Comparison of ENCODE assay signal across 27 cellular contexts in the genomic region with DNA sequence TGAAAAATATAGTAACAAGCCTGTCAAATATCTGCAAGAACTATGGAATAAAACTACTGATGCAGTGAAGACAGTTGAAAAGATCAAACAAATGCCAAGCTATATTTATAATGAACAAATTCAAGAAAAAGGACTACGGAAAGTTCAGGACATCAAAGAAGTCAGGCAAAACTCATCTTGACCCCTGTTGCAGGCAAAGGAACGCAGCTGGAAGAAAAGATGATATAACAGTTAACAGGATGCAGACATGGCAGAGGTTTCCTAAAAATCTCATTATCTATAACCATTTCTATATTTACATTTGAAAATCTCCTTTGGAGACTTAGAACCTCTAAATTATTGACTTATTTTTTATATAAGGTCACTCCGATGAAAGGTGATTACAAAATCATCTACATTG.
"Had no signal": no experiment of that assay in that cellular context is flagged by ENCODE, and none has a peak within 500 bp of the region (broad histone marks: within the 10 kb centered on the region; RNA-seq: fewer than 3 reads in every experiment).

No MANE protein-coding gene starts in this region.

- H3K9me3 ChIP-seq: adrenal gland, MG63 had no signal

- H3K4me3 Mint-ChIP-seq: activated CD4-positive, alpha-beta memory T cell treated with anti-CD3 and anti-CD28 coated beads for 36 hours; activated CD4-positive, alpha-beta T cell treated with anti-CD3 and anti-CD28 coated beads, Interleukin-2, amount 10 ng/mL, durations not matched to agents 7 days and 5 days; activated T-cell treated with anti-CD3 and anti-CD28 coated beads, Interleukin-2, amount 50 U/mL, for 4 hours; T-helper 1 cell treated with Interleukin-12 subunit alpha and Interleukin-12 subunit beta and Interleukin-4 antibody, amounts not matched to agents 30 μg/mL and 1 μg/mL, for 36 hours had no signal

- FAIRE-seq: RCC 7860 had no signal

- DNase-seq: activated CD4-positive, alpha-beta memory T cell treated with anti-CD3 and anti-CD28 coated beads for 36 hours; activated CD4-positive, alpha-beta T cell treated with anti-CD3 and anti-CD28 coated beads, Interleukin-2, amount 10 ng/mL, durations not matched to agents 7 days and 5 days; activated CD4-positive, CD25-positive, alpha-beta regulatory T cell treated with anti-CD3 and anti-CD28 coated beads, Interleukin-2, amount 50 U/mL, for 72 hours; activated CD8-positive, alpha-beta memory T cell treated with anti-CD3 and anti-CD28 coated beads for 24 hours; activated gamma-delta T cell; activated T-cell treated with anti-CD3 and anti-CD28 coated beads, Interleukin-2, amount 50 U/mL, for 4 hours; adrenal gland; anterior cingulate cortex; caudate nucleus; MG63; MV-4-11; NCI-H1092 treated with DMSO at 0.1 percent for 48 hours; NCI-H1417 treated with DMSO at 0.1 percent for 48 hours; NCI-H1694; NCI-H2029; NCI-H2107; NCI-H2171 treated with DMSO at 0.1 percent for 48 hours; NCI-H510A treated with DMSO at 0.1 percent for 48 hours; NCI-H69; NK-92 treated with Interleukin-12 subunit alpha and Interleukin-12 subunit beta, amount 100 ng/mL, for 24 hours; OCI-M1; SHP77 had no signal

- H3K27ac Mint-ChIP-seq: activated CD4-positive, alpha-beta T cell treated with anti-CD3 and anti-CD28 coated beads, Interleukin-2, amount 10 ng/mL, durations not matched to agents 7 days and 5 days; activated naive CD4-positive, alpha-beta T cell treated with anti-CD3 and anti-CD28 coated beads, Interleukin-2, amount 50 U/mL, for 72 hours; T-helper 1 cell treated with Interleukin-12 subunit alpha and Interleukin-12 subunit beta and Interleukin-4 antibody, amounts not matched to agents 30 μg/mL and 1 μg/mL, for 36 hours had no signal

- H3K4me3 ChIP-seq: adrenal gland, coronary artery, MG63 had no signal

- H3K27me3 Mint-ChIP-seq: activated CD4-positive, alpha-beta memory T cell treated with anti-CD3 and anti-CD28 coated beads for 36 hours; activated CD4-positive, alpha-beta T cell treated with anti-CD3 and anti-CD28 coated beads, Interleukin-2, amount 10 ng/mL, durations not matched to agents 7 days and 5 days had no signal

- H3K27me3 ChIP-seq: adrenal gland, MG63 had no signal

- ATAC-seq: activated naive CD4-positive, alpha-beta T cell treated with anti-CD3 and anti-CD28 coated beads, Interleukin-2, amount 50 U/mL, for 72 hours; activated T-cell treated with anti-CD3 and anti-CD28 coated beads, Interleukin-2, amount 50 U/mL, for 4 hours had no signal

- H3K4me2 ChIP-seq: KMS-11 had no signal

- H3K4me1 ChIP-seq: adrenal gland had no signal

- H3K9me3 Mint-ChIP-seq: activated CD4-positive, alpha-beta memory T cell treated with anti-CD3 and anti-CD28 coated beads for 36 hours; activated CD4-positive, alpha-beta T cell treated with anti-CD3 and anti-CD28 coated beads, Interleukin-2, amount 10 ng/mL, durations not matched to agents 7 days and 5 days; activated naive CD4-positive, alpha-beta T cell treated with anti-CD3 and anti-CD28 coated beads, Interleukin-2, amount 50 U/mL, for 72 hours; activated T-cell treated with anti-CD3 and anti-CD28 coated beads, Interleukin-2, amount 50 U/mL, for 4 hours; T-helper 1 cell treated with Interleukin-12 subunit alpha and Interleukin-12 subunit beta and Interleukin-4 antibody, amounts not matched to agents 30 μg/mL and 1 μg/mL, for 36 hours had no signal

- H3K27ac ChIP-seq: adrenal gland, coronary artery, KMS-11 had no signal

- H3K9ac ChIP-seq: KMS-11 had no signal
